Comparison of ENCODE assay signal across 9 cellular contexts in genomic region chr16:81610144-81610842, GRCh38.
DNase-seq lines count a peak whose midpoint lies in the region; ATAC-seq and TF ChIP-seq lines count a peak whose summit lies in the region.
"Had no signal": no experiment of that assay in that cellular context is flagged by ENCODE, and none has a peak within 500 bp of the region (broad histone marks: within the 10 kb centered on the region; RNA-seq: fewer than 3 reads in every experiment).

No MANE protein-coding gene starts in this region.

- H3K27ac ChIP-seq in esophagus (ENCODE audit: low read depth in 2 of 2, low read length in 1 of 2) (peak overlapping the region; percentile 28 to 38), mesenchymal stem cell (ENCODE audit: low read length, poor library complexity, severe bottlenecking) (no peak overlapping the region), transverse colon (peak overlapping the region; percentile 3 to 56 (median 28))
- H3K27ac ChIP-seq: SJSA1 had no signal

- no peak overlapping the region for H3K23ac ChIP-seq in mesenchymal stem cell (ENCODE audit: low read length in 2 of 2)

- peak overlapping the region; percentile 34 for H4K91ac ChIP-seq in mesenchymal stem cell (ENCODE audit: low read length)

- H3K4me3 ChIP-seq in esophagus (ENCODE audit: low read depth in 1 of 2, low read length in 2 of 2) (no peak overlapping the region), mesenchymal stem cell (ENCODE audit: insufficient read depth in 1 of 2, low read depth in 1 of 2, low read length in 2 of 2) (peak overlapping the region; percentile 15 to 45), transverse colon (no peak overlapping the region)
- H3K4me3 ChIP-seq: SJSA1 had no signal

- TF ChIP-seq POLR2A in transverse colon (IDR thresholded peaks at IDR 0.05) = no peak

- H2AK5ac ChIP-seq in mesenchymal stem cell (ENCODE audit: low read length, severe bottlenecking) = no peak overlapping the region

- H3K27me3 ChIP-seq in esophagus (ENCODE audit: control insufficient read depth in 1 of 2, insufficient read depth in 2 of 2, low read length in 2 of 2) (no peaks in the 10 kb centered on the region), mesenchymal stem cell (ENCODE audit: control insufficient read depth in 1 of 2, insufficient read depth in 1 of 2, low read length in 2 of 2) (peaks cover 0 to 3% of the 10 kb centered on the region in 2 experiments), transverse colon (no peaks in the 10 kb centered on the region)
- H3K27me3 ChIP-seq: SJSA1 had no signal

- no peak overlapping the region for H3K4me2 ChIP-seq in mesenchymal stem cell (ENCODE audit: low read length, poor library complexity, severe bottlenecking)

- no peak overlapping the region for H4K8ac ChIP-seq in mesenchymal stem cell (ENCODE audit: low read length)

- peaks cover 11 to 53% of the 10 kb centered on the region in 2 donors for H3K4me1 ChIP-seq in esophagus (ENCODE audit: control insufficient read depth in 2 of 2, insufficient read depth in 2 of 2, low read length in 1 of 2)
- peaks cover 19% of the 10 kb centered on the region for H3K4me1 ChIP-seq in mesenchymal stem cell (ENCODE audit: control insufficient read depth, insufficient read depth, low read depth, low read length)
- H3K4me1 ChIP-seq in transverse colon = peaks cover 6 to 25% (median 15%) of the 10 kb centered on the region in 4 donors

- no peak overlapping the region for H2BK15ac ChIP-seq in mesenchymal stem cell (ENCODE audit: low read depth, poor library complexity, severe bottlenecking)

- intact Hi-C loops in transverse colon (cut with DNase I; ENCODE audit: low total_unique reads) = loop anchor here (10.0 kb wide), 1 partner anchor 205 kb away; no protein-coding TSS in a partner anchor

- DNase-seq in MV-4-11 (lab: John Stamatoyannopoulos, UW) (peak; percentile 24), mesenchymal stem cell (peak; percentile 79), transverse colon (peak; percentile 57), NCI-H748 treated with DMSO at 0.1 percent for 48 hours (lab: John Stamatoyannopoulos, UW) (no peak), iPS-NIHi7 (ENCODE audit: extremely low spot score) (no peak)

- peak overlapping the region in 1 of 2 experiments; percentile 44 for H3K14ac ChIP-seq in mesenchymal stem cell (ENCODE audit: low read length in 2 of 2)

- in situ Hi-C loops in transverse colon (cut with MboI; ENCODE audit: low pct_ligation_motif_present in 1 of 4, low pct_unique_long_range_greater_than_20kb in 1 of 4, low sequenced_read_pairs in 3 of 4) = loop anchor here in 1 of 4 donors (25.0 kb wide), 1 partner anchor 198 kb away; no protein-coding TSS in a partner anchor

- peaks cover 0 to 10% of the 10 kb centered on the region in 2 donors for H3K36me3 ChIP-seq in esophagus (ENCODE audit: control insufficient read depth in 2 of 2, insufficient read depth in 2 of 2, low read length in 1 of 2)
- H3K36me3 ChIP-seq in mesenchymal stem cell (ENCODE audit: control insufficient read depth in 1 of 2, insufficient read depth in 2 of 2, low read depth in 1 of 2, low read length in 2 of 2) = peaks cover 0 to 33% of the 10 kb centered on the region in 2 experiments
- H3K36me3 ChIP-seq in transverse colon = no peaks in the 10 kb centered on the region

- no peak overlapping the region for H3K18ac ChIP-seq in mesenchymal stem cell (ENCODE audit: low read depth in 1 of 2, low read length in 2 of 2)

- no peak overlapping the region for H2AFZ ChIP-seq in mesenchymal stem cell (ENCODE audit: low read depth, low read length)

- no peak overlapping the region for H2BK5ac ChIP-seq in mesenchymal stem cell (ENCODE audit: low read depth, low read length, poor library complexity, severe bottlenecking)

- H3K9ac ChIP-seq in mesenchymal stem cell (ENCODE audit: low read length) = peak overlapping the region; percentile 48

- H2BK12ac ChIP-seq in mesenchymal stem cell (ENCODE audit: low read length in 2 of 2) = peak overlapping the region in 1 of 2 experiments; percentile 24

- no peak overlapping the region for H3K4ac ChIP-seq in mesenchymal stem cell (ENCODE audit: low read depth in 1 of 2, low read length in 2 of 2)

- H3K9me3 ChIP-seq in esophagus (ENCODE audit: control insufficient read depth in 2 of 2, insufficient read depth in 1 of 2, low read depth in 1 of 2, low read length in 1 of 2) (no peaks in the 10 kb centered on the region), mesenchymal stem cell (ENCODE audit: control insufficient read depth, low read length) (no peaks in the 10 kb centered on the region), transverse colon (no peaks in the 10 kb centered on the region)
- H3K9me3 ChIP-seq: SJSA1 had no signal

- no peak for ATAC-seq in GM21423 (IDR thresholded peaks at IDR 0.05; ENCODE audit: unreplicated experiment)
- no peak for ATAC-seq in GM19467 (IDR thresholded peaks at IDR 0.05; ENCODE audit: unreplicated experiment)

- TF ChIP-seq CTCF in transverse colon (IDR thresholded peaks at IDR 0.05) = no peak

- TF ChIP-seq EP300 in transverse colon (IDR thresholded peaks at IDR 0.05; ENCODE audit: low read depth) = no peak

- 44 to 53% methylated on average over 26 of the region's 26 CpGs for WGBS in esophagus, 2 donors
- WGBS in mesenchymal stem cell = 54% methylated on average over 18 of the region's 26 CpGs
- WGBS in transverse colon (ENCODE audit: low coverage in 1 of 2), 2 donors = 63% methylated on average over 26 of the region's 26 CpGs; no CpG with 5 or more reads in 1 of the 2 donors

- no peak overlapping the region for H2BK120ac ChIP-seq in mesenchymal stem cell (ENCODE audit: low read depth, low read length)

- H3K79me1 ChIP-seq in mesenchymal stem cell (replicated peaks; ENCODE audit: low read length, poor library complexity, severe bottlenecking) = peaks cover 39% of the 10 kb centered on the region

Comparison
In these comparisons a context has a peak if more than half of its experiments do, and no peak if none do; other contexts are left out.
1. DNase-seq: peak in MV-4-11 (single experiment), mesenchymal stem cell (single experiment) and transverse colon (single experiment); none in NCI-H748 treated with DMSO at 0.1 percent for 48 hours (single experiment) and iPS-NIHi7 (single experiment).
2. H3K4me3 ChIP-seq: peak in mesenchymal stem cell (2 of 2); none in esophagus (0 of 2) and transverse colon (0 of 4).